Comparison of ENCODE assay signal across 8 cellular contexts in the genomic region with DNA sequence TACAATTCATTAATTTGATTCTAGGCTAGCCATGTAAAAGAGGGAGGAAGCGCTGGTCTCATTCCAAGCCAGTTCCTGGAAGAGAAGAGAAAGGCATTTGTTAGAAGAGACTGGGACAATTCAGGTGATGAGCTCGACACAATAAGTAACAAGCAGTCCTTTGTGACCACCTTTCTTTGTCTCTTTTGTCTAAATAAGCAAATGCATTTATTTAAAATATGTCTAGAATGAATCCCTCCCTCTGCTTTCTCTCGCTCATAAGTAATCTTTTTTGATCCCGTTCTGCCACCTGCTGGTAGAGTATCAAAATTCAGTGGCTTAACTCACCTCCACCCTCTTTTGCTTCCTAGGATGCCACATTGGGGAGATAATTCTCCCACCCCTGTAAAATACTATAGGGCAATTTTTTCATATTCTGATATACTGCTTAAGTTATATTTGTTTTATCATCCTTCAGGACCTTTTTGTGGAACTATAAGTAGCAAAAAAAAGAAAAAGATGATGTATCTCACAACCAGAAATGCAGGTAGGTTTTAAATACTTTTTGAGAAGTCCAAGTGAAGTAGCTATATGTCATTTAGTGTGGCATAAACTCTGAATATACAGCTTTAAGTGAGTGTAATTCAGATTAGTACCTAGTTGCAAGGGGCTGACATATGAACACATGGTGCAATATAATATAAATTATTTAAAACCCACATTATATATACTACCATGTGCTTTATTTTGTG.
DNase-seq lines count a peak whose midpoint lies in the region; ATAC-seq and TF ChIP-seq lines count a peak whose summit lies in the region.

No MANE protein-coding gene starts in this region.

- DNase-seq in AG08395 (ENCODE audit: low spot score) (peak; percentile 64), MG63 (peak; percentile 3), RWPE2 (ENCODE audit: low spot score) (no peak), ascending aorta (ENCODE audit: low spot score in 2 of 2) (no peak), immature natural killer cell (peak; percentile 27 to 47 (median 32))
- peak; percentile 23 for DNase-seq in stimulated activated CD4-positive, alpha-beta T cell treated with anti-CD3 and anti-CD28 coated beads, Interleukin-2, amount 100 ng/mL, for 4 hours (ENCODE audit: low read depth)

- no peaks in the 10 kb centered on the region for H3K9me3 Mint-ChIP-seq in immature natural killer cell

- H3K36me3 ChIP-seq in MG63 (0 out of 2 replicates have a peak, but pooled peaks cover 3% of the 10 kb centered on the region), RWPE2 (ENCODE audit: low read depth) (peaks cover 15% of the 10 kb centered on the region), ascending aorta (no peaks in the 10 kb centered on the region)

- no peak overlapping the region for H3K27ac Mint-ChIP-seq in immature natural killer cell

- H3K4me3 ChIP-seq in GM12875 (ENCODE audit: low read depth, low read length) (no peak overlapping the region), MG63 (no peak overlapping the region), RWPE2 (ENCODE audit: severe bottlenecking) (no peak overlapping the region), ascending aorta (no peak overlapping the region)

- intact Hi-C loops in ascending aorta (cut with DNase I) = loop anchor here (1.0 to 2.0 kb wide), 3 partner anchors 89 to 375 kb away; no protein-coding TSS in a partner anchor

- no peak overlapping the region for H3K4me3 Mint-ChIP-seq in immature natural killer cell

- H3K4me1 Mint-ChIP-seq in immature natural killer cell = no peaks in the 10 kb centered on the region

- TF ChIP-seq CTCF in GM12875 (IDR thresholded peaks at IDR 0.05; ENCODE audit: borderline replicate concordance, insufficient read depth, low read depth, low read length) (peak; percentile 49; the same call in 1 of the 2 replicates), RWPE2 (IDR thresholded peaks at IDR 0.05; ENCODE audit: poor library complexity, severe bottlenecking) (peak; percentile 86), ascending aorta (IDR thresholded peaks at IDR 0.05) (peak; percentile 36 to 71 (median 52))

- H3K4me1 ChIP-seq in RWPE2 (ENCODE audit: insufficient read depth, poor library complexity, severe bottlenecking) (peaks cover 15% of the 10 kb centered on the region), ascending aorta (no peaks in the 10 kb centered on the region)

- peak; percentile 44; the same call in 1 of the 3 replicates for ATAC-seq in RWPE2 (ENCODE audit: low read depth)
- no peak for ATAC-seq in GM21576 (IDR thresholded peaks at IDR 0.05; ENCODE audit: unreplicated experiment)

- H3K27me3 ChIP-seq in MG63 = no peaks in the 10 kb centered on the region
- no peaks in the 10 kb centered on the region for H3K27me3 ChIP-seq in RWPE2 (ENCODE audit: insufficient read depth, poor library complexity, severe bottlenecking)
- no peaks in the 10 kb centered on the region for H3K27me3 ChIP-seq in ascending aorta

- H3K27me3 Mint-ChIP-seq in immature natural killer cell (ENCODE audit: low read depth in 3 of 3) = no peaks in the 10 kb centered on the region

- H3K9me3 ChIP-seq in MG63 (no peaks in the 10 kb centered on the region), RWPE2 (ENCODE audit: severe bottlenecking) (no peaks in the 10 kb centered on the region), ascending aorta (no peaks in the 10 kb centered on the region)

- no peaks in the 10 kb centered on the region for H3K36me3 Mint-ChIP-seq in immature natural killer cell

- H3K27ac ChIP-seq in RWPE2 (ENCODE audit: poor library complexity, severe bottlenecking) (no peak overlapping the region), ascending aorta (no peak overlapping the region)

Comparison
In these comparisons a context has a peak if more than half of its experiments do, and no peak if none do; other contexts are left out.
1. DNase-seq: peak in AG08395 (single experiment), MG63 (single experiment), immature natural killer cell (3 of 3) and stimulated activated CD4-positive, alpha-beta T cell treated with anti-CD3 and anti-CD28 coated beads, Interleukin-2, amount 100 ng/mL, for 4 hours (single experiment); none in RWPE2 (single experiment) and ascending aorta (0 of 2).
2. Peak in every context shown above with its lines, with median percentiles within 50 percentile points of each other: CTCF ChIP-seq.